ENCODE assay signal across 19 cellular contexts in the genomic region with DNA sequence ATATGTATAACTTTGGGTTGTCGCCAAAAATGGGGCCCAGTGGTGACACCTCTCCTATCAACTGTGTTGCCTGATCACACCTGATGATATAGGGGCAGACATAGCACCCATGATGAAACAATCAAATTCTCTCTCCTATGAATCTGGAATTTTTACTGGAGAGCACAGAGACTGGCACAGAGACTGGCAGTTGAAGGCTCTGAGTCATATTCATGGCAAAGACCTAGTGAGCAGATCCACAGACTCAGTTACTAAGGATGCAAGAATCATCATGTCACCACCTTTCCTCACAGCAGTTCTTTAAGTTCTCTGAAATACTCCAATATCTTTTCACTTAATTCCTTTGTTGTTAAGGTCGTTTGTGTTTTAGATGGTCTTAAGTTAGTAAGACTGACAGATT. TPM values are rescaled to one million over a fixed set of nuclear protein-coding genes. Genes with fewer than 3 reads are reported as not detected.
"Had no signal": no experiment of that assay in that cellular context is flagged by ENCODE, and none has a peak within 500 bp of the region (broad histone marks: within the 10 kb centered on the region; RNA-seq: fewer than 3 reads in every experiment).

No MANE protein-coding gene starts in this region.

- DNase-seq: activated CD4-positive, alpha-beta T cell treated with anti-CD3 and anti-CD28 coated beads, Interleukin-2, amount 50 U/mL, for 1 hour; activated naive CD4-positive, alpha-beta T cell treated with anti-CD3 and anti-CD28 coated beads, Interleukin-2, amount 50 U/mL, for 16 hours; adrenal gland; cerebellar nuclear complex; endodermal cell; islet precursor cell; left lung; mesenchymal stem cell; occipital lobe; right lobe of liver; spleen; stimulated activated CD4-positive, alpha-beta T cell treated with anti-CD3 and anti-CD28 coated beads, Interleukin-2, amount 100 ng/mL, for 24 hours; stimulated activated naive CD4-positive, alpha-beta T cell; substantia nigra; upper lobe of left lung had no signal

- H3K27ac Mint-ChIP-seq: activated T-helper 2 cell treated with anti-CD3 and anti-CD28 coated beads, Interferon-gamma antibody, Interleukin-2, Interleukin-4, amounts not matched to agents 10 μg/mL and 5 μg/mL and 100 μg/mL, durations not matched to agents 14 hours and 24 hours and 36 hours; endodermal cell; natural killer cell treated with Interleukin-12 subunit alpha and Interleukin-12 subunit beta and Interleukin-15 and Interleukin-18, amount 100 ng/mL, for 72 hours; progenitor cell of endocrine pancreas had no signal

- H3K4me3 Mint-ChIP-seq: endodermal cell; natural killer cell treated with Interleukin-12 subunit alpha and Interleukin-12 subunit beta and Interleukin-15 and Interleukin-18, amount 100 ng/mL, for 72 hours had no signal

- ATAC-seq: esophagus mucosa; left lung; natural killer cell treated with Interleukin-12 subunit alpha and Interleukin-12 subunit beta and Interleukin-15 and Interleukin-18, amount 100 ng/mL, for 72 hours; right lobe of liver had no signal

- H3K4me1 Mint-ChIP-seq: endodermal cell had no signal

- H3K27me3 Mint-ChIP-seq: progenitor cell of endocrine pancreas had no signal

RNA-seq across cellular contexts. Expression of a gene that starts 60.0 kb away (rescaled TPM):
- polyA plus RNA-seq: spleen had no signal
